In genomic region chr4:108619372-108620100, GRCh38 we compare ENCODE assay signal across 7 cellular contexts. TPM values are rescaled to one million over a fixed set of nuclear protein-coding genes. Genes with fewer than 3 reads are reported as not detected.
DNase-seq lines count a peak whose midpoint lies in the region; ATAC-seq, FAIRE-seq and TF ChIP-seq lines count a peak whose summit lies in the region.

No MANE protein-coding gene starts in this region.

- H3K4me2 ChIP-seq in hepatocyte = peak overlapping the region; percentile 71

- H3K4me3 ChIP-seq in HUES64 (ENCODE audit: low read length) (peak overlapping the region; percentile 89), hepatocyte (peak overlapping the region; percentile 3)

- DNase-seq in activated effector memory CD4-positive, alpha-beta T cell treated with anti-CD3 and anti-CD28 coated beads, Interleukin-2, amount 50 U/mL, for 16 hours = peak; percentile 71
- DNase-seq in hepatocyte (ENCODE audit: low spot score) (no peak), germinal center (ENCODE audit: low spot score) (no peak), D721Med (ENCODE audit: insufficient read length, low spot score) (no peak)
- DNase-seq in stimulated activated CD4-positive, alpha-beta T cell treated with anti-CD3 and anti-CD28 coated beads, TNF-alpha, amount 100 ng/mL, for 24 hours (ENCODE audit: low read depth in 3 of 3) = peak in 2 of 3 experiments; percentile 13 to 29

- peak overlapping the region; percentile 81 for H2AFZ ChIP-seq in hepatocyte

- H3K36me3 ChIP-seq in HUES64 (ENCODE audit: insufficient read depth, low read length) = peaks cover 36% of the 10 kb centered on the region
- peaks cover 7% of the 10 kb centered on the region for H3K36me3 ChIP-seq in hepatocyte (replicated peaks; ENCODE audit: insufficient read depth, low read depth)

- H3K4me1 ChIP-seq in HUES64 (ENCODE audit: insufficient read depth, low read length) (peaks cover 18% of the 10 kb centered on the region), hepatocyte (ENCODE audit: insufficient read depth) (peaks cover 26% of the 10 kb centered on the region)

- 83% methylated on average over 7 of the region's 7 CpGs for WGBS in HUES64
- WGBS in hepatocyte (ENCODE audit: low lambda C conversion rate, missing lambda C conversion rate) = 55% methylated on average over 7 of the region's 7 CpGs

- ATAC-seq in GM21381 (IDR thresholded peaks at IDR 0.05; ENCODE audit: unreplicated experiment) = peak; percentile 6

- H3K27ac ChIP-seq in HUES64 (ENCODE audit: low read depth, low read length) = no peak overlapping the region
- H3K27ac ChIP-seq in hepatocyte = peak overlapping the region; percentile 25

- H3K9me2 ChIP-seq in hepatocyte (replicated peaks; ENCODE audit: insufficient read depth) = no peaks in the 10 kb centered on the region

- no peak for FAIRE-seq in D721Med (lab: Jason Lieb, UNC)

- H4K20me1 ChIP-seq in hepatocyte (ENCODE audit: insufficient read depth, poor library complexity, severe bottlenecking) = peaks cover 34% of the 10 kb centered on the region

- peaks cover 6% of the 10 kb centered on the region; the same call in 1 of the 2 replicates for H3K9me3 ChIP-seq in HUES64 (ENCODE audit: insufficient read depth, low read depth, low read length)
- H3K9me3 ChIP-seq in hepatocyte (ENCODE audit: low read depth) = peaks cover 3% of the 10 kb centered on the region

- H3K27me3 ChIP-seq in HUES64 (ENCODE audit: insufficient read depth, low read length) (no peaks in the 10 kb centered on the region), hepatocyte (no peaks in the 10 kb centered on the region)

- no peak for TF ChIP-seq CTCF in hepatocyte (IDR thresholded peaks at IDR 0.05; ENCODE audit: poor library complexity)
- TF ChIP-seq CTCF in D721Med (IDR thresholded peaks at IDR 0.05; ENCODE audit: insufficient read depth, missing control alignments) = no peak

- H3K9ac ChIP-seq in HUES64 (ENCODE audit: low read depth, low read length) = no peak overlapping the region

- peaks cover 38% of the 10 kb centered on the region for H3K79me2 ChIP-seq in hepatocyte

RNA-seq across cellular contexts. Expression of gene RPL34, which starts 0.8 kb away (rescaled TPM):
- 1,854 TPM for polyA plus RNA-seq in HUES64 (2013, experiment 1 of 2)
- polyA plus RNA-seq in HUES64 (2013, experiment 2 of 2) = 1,846 TPM
- total RNA-seq in hepatocyte = 1,213 and 1,669 TPM in 2 replicates
- 785 and 884 TPM in 2 replicates for polyA plus RNA-seq in hepatocyte

RNA-seq across cellular contexts. Expression of gene OSTC, which starts 30.9 kb away (rescaled TPM):
- 173 TPM for polyA plus RNA-seq in HUES64 (2013, experiment 1 of 2)
- polyA plus RNA-seq in HUES64 (2013, experiment 2 of 2) = 169 TPM
- 372 and 422 TPM in 2 replicates for total RNA-seq in hepatocyte
- polyA plus RNA-seq in hepatocyte = 388 and 425 TPM in 2 replicates

Comparison
In these comparisons a context has a peak if more than half of its experiments do, and no peak if none do; other contexts are left out.
1. DNase-seq: peak in activated effector memory CD4-positive, alpha-beta T cell treated with anti-CD3 and anti-CD28 coated beads, Interleukin-2, amount 50 U/mL, for 16 hours (single experiment) and stimulated activated CD4-positive, alpha-beta T cell treated with anti-CD3 and anti-CD28 coated beads, TNF-alpha, amount 100 ng/mL, for 24 hours (2 of 3); none in hepatocyte (single experiment), germinal center (single experiment) and D721Med (single experiment).